8 cellular contexts compared by ENCODE assay signal in genomic region chr17:78258323-78259229, GRCh38. TPM values are rescaled to one million over a fixed set of nuclear protein-coding genes. Genes with fewer than 3 reads are reported as not detected.
DNase-seq lines count a peak whose midpoint lies in the region; ATAC-seq and TF ChIP-seq lines count a peak whose summit lies in the region.

No MANE protein-coding gene starts in this region.

- H3K27ac Mint-ChIP-seq in Calu3 (ENCODE audit: unreplicated experiment): peak overlapping the region; percentile 38
- H3K27ac Mint-ChIP-seq in stimulated activated naive B cell treated with anti-CD40 and anti-IgM and Interleukin-4, amounts not matched to agents 10 μg/mL and 1 μg/mL and 100 μg/mL, for 72 hours: peak overlapping the region; percentile 76

- peak overlapping the region; percentile 24 to 83 for H3K27ac ChIP-seq in lung (ENCODE audit: low read depth in 1 of 2, low read length in 1 of 2)

- 17 to 28% methylated on average over 23 to 24 of the region's 24 CpGs for WGBS in lung, 2 donors

- TF ChIP-seq CTCF in Calu3 (IDR thresholded peaks at IDR 0.05; ENCODE audit: unreplicated experiment): no peak
- TF ChIP-seq CTCF in lung (IDR thresholded peaks at IDR 0.05; ENCODE audit: control extremely low read depth, extremely low read depth): no peak

- no peaks in the 10 kb centered on the region for H3K36me3 ChIP-seq in lung (ENCODE audit: control insufficient read depth in 2 of 2, insufficient read depth in 2 of 2, low read length in 2 of 2)

- H3K36me3 Mint-ChIP-seq in Calu3 (ENCODE audit: insufficient read depth, unreplicated experiment): peaks cover 18% of the 10 kb centered on the region
- H3K36me3 Mint-ChIP-seq in stimulated activated naive B cell treated with anti-CD40 and anti-IgM and Interleukin-4, amounts not matched to agents 10 μg/mL and 1 μg/mL and 100 μg/mL, for 72 hours: no peaks in the 10 kb centered on the region

- H3K4me1 Mint-ChIP-seq in Calu3 (ENCODE audit: low read depth, unreplicated experiment): peaks cover 12% of the 10 kb centered on the region
- H3K4me1 Mint-ChIP-seq in stimulated activated naive B cell treated with anti-CD40 and anti-IgM and Interleukin-4, amounts not matched to agents 10 μg/mL and 1 μg/mL and 100 μg/mL, for 72 hours: peaks cover 19 to 38% of the 10 kb centered on the region in 2 donors

- DNase-seq in Calu3 (no peak), RPMI8226 (peak; percentile 70), lung (ENCODE audit: low spot score) (peak; percentile 69), NCI-H82 treated with DMSO at 0.1 percent for 48 hours (lab: John Stamatoyannopoulos, UW; ENCODE audit: unreplicated experiment) (no peak), nucleus accumbens (lab: John Stamatoyannopoulos, UW) (no peak)
- peak; percentile 38 for DNase-seq in activated gamma-delta T cell treated with anti-CD3 and anti-CD28 coated beads, Interleukin-2, amount 50 U/mL, for 16 hours (ENCODE audit: low read depth)
- DNase-seq in stimulated activated naive B cell treated with anti-CD40 and anti-IgM and Interleukin-4, amounts not matched to agents 10 μg/mL and 1 μg/mL and 100 μg/mL, for 72 hours: no peak

- ATAC-seq in lung (ENCODE audit: insufficient read depth, low FRiP score) (no peak), GM19452 (IDR thresholded peaks at IDR 0.05; ENCODE audit: unreplicated experiment) (no peak)
- peak; percentile 15 to 27 for ATAC-seq in stimulated activated naive B cell treated with anti-CD40 and anti-IgM and Interleukin-4, amounts not matched to agents 10 μg/mL and 1 μg/mL and 100 μg/mL, for 72 hours (replicated peaks)

- peak overlapping the region; percentile 44 for H3K4me3 Mint-ChIP-seq in Calu3 (ENCODE audit: low read depth, unreplicated experiment)
- peak overlapping the region; percentile 15 to 23 for H3K4me3 Mint-ChIP-seq in stimulated activated naive B cell treated with anti-CD40 and anti-IgM and Interleukin-4, amounts not matched to agents 10 μg/mL and 1 μg/mL and 100 μg/mL, for 72 hours

- CTCF ChIA-PET in Calu3 (lab: Charles Lee): interaction anchor here (1.0 kb wide), 1 partner anchor 84 kb away, joined by 3 read pairs; no protein-coding TSS in a partner anchor

- peaks cover 0 to 26% of the 10 kb centered on the region in 2 donors for H3K4me1 ChIP-seq in lung (ENCODE audit: control insufficient read depth in 2 of 2, insufficient read depth in 2 of 2, low read length in 2 of 2)

- intact Hi-C loops in Calu3 (cut with micrococcal nuclease; ENCODE audit: unreplicated experiment): no loop called here

- H3K27me3 ChIP-seq in lung (ENCODE audit: control insufficient read depth, insufficient read depth): no peaks in the 10 kb centered on the region

- H3K9me3 ChIP-seq in lung (ENCODE audit: control insufficient read depth in 2 of 2, insufficient read depth in 1 of 2, low read length in 1 of 2): no peaks in the 10 kb centered on the region

- peaks cover 9% of the 10 kb centered on the region for H3K27me3 Mint-ChIP-seq in Calu3 (ENCODE audit: unreplicated experiment)
- H3K27me3 Mint-ChIP-seq in stimulated activated naive B cell treated with anti-CD40 and anti-IgM and Interleukin-4, amounts not matched to agents 10 μg/mL and 1 μg/mL and 100 μg/mL, for 72 hours: peaks cover 11 to 39% of the 10 kb centered on the region in 2 donors

- no TSS peak for BruUV-seq in Calu3 (replicated peaks; lab: Mats Ljungman, UMichigan)

- H3K4me3 ChIP-seq in lung: no peak overlapping the region

- no peaks in the 10 kb centered on the region for H3K9me3 Mint-ChIP-seq in Calu3 (ENCODE audit: low read depth, unreplicated experiment)
- H3K9me3 Mint-ChIP-seq in stimulated activated naive B cell treated with anti-CD40 and anti-IgM and Interleukin-4, amounts not matched to agents 10 μg/mL and 1 μg/mL and 100 μg/mL, for 72 hours: no peaks in the 10 kb centered on the region

RNA-seq across cellular contexts. Expression of gene TMEM235, which starts 27.1 kb away (rescaled TPM):
- total RNA-seq in Calu3 (2022) (not detected in 2 replicates), lung (under 1 TPM in 1 of 2 donors, not detected in 1; 0.97 TPM)
- polyA plus RNA-seq in lung: under 1 TPM in 1 of 2 donors, not detected in 1; 0.08 TPM

RNA-seq across cellular contexts. Expression of gene BIRC5, which starts 44.5 kb away (rescaled TPM):
- total RNA-seq in Calu3 (2022): 52.4 and 58.5 TPM in 2 replicates
- 10 to 100 TPM in 1 of 2 donors, 1 to 10 TPM in 1; 1.1 to 11.2 TPM for total RNA-seq in lung
- polyA plus RNA-seq in lung: 1 to 10 TPM; 2.0 to 2.8 TPM

Comparison
In these comparisons a context has a peak if more than half of its experiments do, and no peak if none do; other contexts are left out.
1. DNase-seq: peak in RPMI8226 (single experiment), activated gamma-delta T cell treated with anti-CD3 and anti-CD28 coated beads, Interleukin-2, amount 50 U/mL, for 16 hours (single experiment) and lung (single experiment); none in Calu3 (single experiment), stimulated activated naive B cell treated with anti-CD40 and anti-IgM and Interleukin-4, amounts not matched to agents 10 μg/mL and 1 μg/mL and 100 μg/mL, for 72 hours (single experiment), NCI-H82 treated with DMSO at 0.1 percent for 48 hours (single experiment) and nucleus accumbens (0 of 56).
2. ATAC-seq: peak in stimulated activated naive B cell treated with anti-CD40 and anti-IgM and Interleukin-4, amounts not matched to agents 10 μg/mL and 1 μg/mL and 100 μg/mL, for 72 hours (2 of 2); none in lung (single experiment) and GM19452 (single experiment).